8 cellular contexts compared by ENCODE assay signal in genomic region chr10:125896088-125896934, GRCh38. TPM values are rescaled to one million over a fixed set of nuclear protein-coding genes. Genes with fewer than 3 reads are reported as not detected.
DNase-seq lines count a peak whose midpoint lies in the region; FAIRE-seq and TF ChIP-seq lines count a peak whose summit lies in the region.
"Not testable (repeated sequence)": the region's sequence is repeated elsewhere in the genome, so short reads cannot be mapped to it uniquely, and the experiment has no call there.

TSS of gene FANK1 (plus strand) at chr10:125896564. CDS start at chr10:125896643, 79 bp downstream.

- H3K27ac ChIP-seq in SK-N-MC; neural cell (ENCODE audit: low read length): not testable (repeated sequence)

- peak within 1 kb of the TSS; percentile 44 for H3K4me2 ChIP-seq in neural cell (ENCODE audit: low read length)

- not testable (repeated sequence) for H3K9me3 ChIP-seq in SK-N-MC (ENCODE audit: low read depth, low read length); neural cell (ENCODE audit: low read length)

- not testable (repeated sequence) for TF ChIP-seq CTCF in neural cell (IDR thresholded peaks at IDR 0.05; ENCODE audit: poor library complexity, severe bottlenecking)

- TF ChIP-seq RAD21 in neural cell (conservative IDR thresholded peaks at IDR 0.05): not testable (repeated sequence)

- H3F3A ChIP-seq in neural cell (ENCODE audit: insufficient read depth, low read length, poor library complexity, severe bottlenecking): not testable (repeated sequence)

- H2AFZ ChIP-seq in neural cell (ENCODE audit: low read depth, low read length): not testable (repeated sequence)

- not testable (repeated sequence) for H3K9me2 ChIP-seq in neural cell (ENCODE audit: insufficient read depth, low read length)

- H3K4me3 ChIP-seq in SK-N-MC (peak within 1 kb of the TSS; percentile 74), neural cell (ENCODE audit: low read length) (peak within 1 kb of the TSS; percentile 75)

- DNase-seq in EL (peak; percentile 86), H4 (ENCODE audit: low spot score) (peak; percentile 85), Kasumi-1 (lab: John Stamatoyannopoulos, UW) (peak; percentile 83 to 85), frontal cortex (ENCODE audit: low spot score in 2 of 2) (peak; percentile 78 to 86)
- DNase-seq in SK-N-MC (ENCODE audit: low read depth, low spot score): not testable (repeated sequence)
- peak; percentile 80 for DNase-seq in activated naive CD4-positive, alpha-beta T cell treated with Interleukin-2 at 50 U/mL for 16 hours
- peak; percentile 57 to 79 (median 64) for DNase-seq in stimulated activated naive CD4-positive, alpha-beta T cell (lab: John Stamatoyannopoulos, UW)

- FAIRE-seq in frontal cortex (lab: Jason Lieb, UNC): not testable (repeated sequence)

- not testable (repeated sequence) for H3K27me3 ChIP-seq in neural cell (ENCODE audit: insufficient read depth, low read depth, low read length)

- H3K36me3 ChIP-seq in SK-N-MC (ENCODE audit: insufficient read depth, low read length); neural cell (ENCODE audit: insufficient read depth, low read length): not testable (repeated sequence)

- not testable (repeated sequence) for H4K20me1 ChIP-seq in neural cell (ENCODE audit: insufficient read depth)

- H3K9ac ChIP-seq in SK-N-MC (ENCODE audit: insufficient read length): peak within 1 kb of the TSS; percentile 62
- H3K9ac ChIP-seq in neural cell (ENCODE audit: low read length): peak within 1 kb of the TSS; percentile 50

- not testable (repeated sequence) for TF ChIP-seq EP300 in neural cell (conservative IDR thresholded peaks at IDR 0.05; ENCODE audit: poor library complexity, severe bottlenecking)

- H3K79me2 ChIP-seq in neural cell (replicated peaks; ENCODE audit: insufficient read depth, low read length): not testable (repeated sequence)

TF ChIP-seq in neural cell, 6 proteins besides CTCF, POLR2A, EP300 and RAD21:
- TF ChIP-seq POLR2AphosphoS5 (IDR thresholded peaks at IDR 0.05) (peak; percentile 57), MXI1 (conservative IDR thresholded peaks at IDR 0.05; ENCODE audit: poor library complexity, severe bottlenecking) (peak; percentile 52)

RNA-seq across cellular contexts. Expression of gene FANK1, which starts in this region (rescaled TPM):
- 8.4 and 20.8 TPM in 2 replicates for total RNA-seq in H4 (2014; rRNA removed; shearing (Covaris generic))
- total RNA-seq in frontal cortex: 1.2 TPM
- 3.1 and 3.8 TPM in 2 replicates for polyA plus RNA-seq in neural cell
- 1.5 and 2.4 TPM in 2 replicates for polyA minus RNA-seq in neural cell
